Comparison of ENCODE assay signal across 20 cellular contexts in the genomic region with DNA sequence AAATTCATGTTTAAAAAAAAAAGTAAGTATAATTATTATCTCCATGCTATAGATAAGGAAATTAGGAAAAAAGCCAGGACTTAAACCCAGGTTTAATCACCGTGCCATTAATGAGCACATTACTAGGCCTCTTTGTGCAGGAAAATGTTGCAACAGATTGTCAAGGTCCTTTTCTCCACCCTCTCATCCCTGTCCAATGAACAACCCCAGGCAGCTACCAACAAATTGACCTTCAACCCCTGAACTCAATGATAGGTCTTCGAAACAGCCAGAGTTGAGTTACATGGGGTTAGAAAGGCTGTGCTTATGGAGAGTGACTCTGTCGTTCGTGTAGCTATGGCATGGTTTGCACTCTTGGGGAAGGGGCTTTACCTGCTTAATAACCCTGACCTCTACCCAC.
DNase-seq lines count a peak whose midpoint lies in the region; ATAC-seq, FAIRE-seq and TF ChIP-seq lines count a peak whose summit lies in the region.
"Had no signal": no experiment of that assay in that cellular context is flagged by ENCODE, and none has a peak within 500 bp of the region (broad histone marks: within the 10 kb centered on the region; RNA-seq: fewer than 3 reads in every experiment).

No MANE protein-coding gene starts in this region.

- no peaks in the 10 kb centered on the region for H4K20me1 ChIP-seq in HepG2 (ENCODE audit: insufficient read depth, low read length)

- H3K4me1 ChIP-seq in HepG2 (ENCODE audit: insufficient read depth, low read length): peaks cover 66% of the 10 kb centered on the region
- H3K4me1 ChIP-seq in trophoblast cell (ENCODE audit: control insufficient read depth in 1 of 2, insufficient read depth in 2 of 2, low read length in 2 of 2): peaks cover 22 to 33% of the 10 kb centered on the region in 2 experiments
- no peaks in the 10 kb centered on the region for H3K4me1 ChIP-seq in kidney (ENCODE audit: control insufficient read depth in 1 of 2, insufficient read depth in 1 of 2, low read depth in 1 of 2, low read length in 2 of 2)
- H3K4me1 ChIP-seq: A549, HAP-1 had no signal

- TF ChIP-seq CTCF in CD4-positive, alpha-beta T cell (IDR thresholded peaks at IDR 0.05): no peak
- no peak for TF ChIP-seq CTCF in WTC11 (IDR thresholded peaks at IDR 0.05)
- no peak for TF ChIP-seq CTCF in HepG2 (CRISPR knock-in tag; IDR thresholded peaks at IDR 0.05)
- no peak for TF ChIP-seq CTCF in kidney (IDR thresholded peaks at IDR 0.05; ENCODE audit: borderline replicate concordance, extremely low read depth, insufficient read depth)

- H3K4me3 ChIP-seq in HepG2 (replicated peaks in 1 of 3; ENCODE audit: insufficient read depth in 1 of 3, low read depth in 2 of 3, low read length in 3 of 3) (peak overlapping the region in 2 of 3 experiments; percentile 16 to 48; a peak in 2 of 6 replicates), trophoblast cell (ENCODE audit: low read depth, low read length) (no peak overlapping the region), kidney (ENCODE audit: low read length in 2 of 2) (no peak overlapping the region)
- H3K4me3 ChIP-seq: A549, HAP-1 had no signal

- no peak overlapping the region for H4K12ac ChIP-seq in trophoblast cell (ENCODE audit: low read depth, low read length)

- BruUV-seq in HepG2 (replicated peaks; lab: Mats Ljungman, UMichigan): no TSS peak

- intact Hi-C loops in CD4-positive, alpha-beta T cell (cut with DNase I, micrococcal nuclease): loop anchor here in 1 of 2 experiments (5.0 kb wide), 1 partner anchor 82 kb away; a partner anchor contains a TSS
- intact Hi-C loops in HepG2 (cut with micrococcal nuclease; ENCODE audit: unreplicated experiment): no loop called here
- intact Hi-C loops in kidney (cut with DNase I): no loop called here

- peaks cover 8% of the 10 kb centered on the region for H3K79me1 ChIP-seq in trophoblast cell (ENCODE audit: low read length)

- WGBS in HepG2 (ENCODE audit: low lambda C conversion rate): 3% methylated on average over 4 of the region's 4 CpGs
- WGBS in trophoblast cell (ENCODE audit: extremely low coverage, insufficient coverage, insufficient read length): no CpG with 5 or more reads among the region's 4 CpGs

- no peaks in the 10 kb centered on the region for H3K79me2 ChIP-seq in HepG2 (ENCODE audit: insufficient read depth, low read length)
- no peaks in the 10 kb centered on the region for H3K79me2 ChIP-seq in trophoblast cell (ENCODE audit: control insufficient read depth, insufficient read depth, low read length, poor library complexity)

- FAIRE-seq in HepG2 (lab: Jason Lieb, UNC) (peak; percentile 74), kidney (lab: Jason Lieb, UNC) (no peak)
- FAIRE-seq: A549, G401.6, GM12891, GM19239, H1 had no signal

- no peak overlapping the region for H3K4ac ChIP-seq in trophoblast cell (ENCODE audit: low read depth, low read length)

- no peak overlapping the region for H2BK5ac ChIP-seq in trophoblast cell (ENCODE audit: low read depth, low read length, poor library complexity)

- ATAC-seq in CD4-positive, alpha-beta T cell (ENCODE audit: poor library complexity): no peak
- ATAC-seq in WTC11 (no peak), HepG2 (peak; percentile 70)
- ATAC-seq: A549; CD8-positive, alpha-beta T cell had no signal

- no peak overlapping the region for H3K4me3 Mint-ChIP-seq in CD4-positive, alpha-beta T cell
- H3K4me3 Mint-ChIP-seq in WTC11: no peak overlapping the region
- H3K4me3 Mint-ChIP-seq: CD8-positive, alpha-beta T cell had no signal

- peak in 1 of 2 experiments; percentile 40; a peak in 1 of 4 replicates for TF ChIP-seq EP300 in HepG2 (IDR thresholded peaks at IDR 0.05; ENCODE audit: low read depth in 2 of 2, low read length in 2 of 2)
- no peak for TF ChIP-seq EP300 in HepG2 (CRISPR knock-in tag; IDR thresholded peaks at IDR 0.05; ENCODE audit: borderline replicate concordance)

- H3K18ac ChIP-seq in trophoblast cell (ENCODE audit: low read length): no peak overlapping the region

- peaks cover 42% of the 10 kb centered on the region for H3K4me1 Mint-ChIP-seq in CD4-positive, alpha-beta T cell (ENCODE audit: low read depth)
- H3K4me1 Mint-ChIP-seq in WTC11: peaks cover 29% of the 10 kb centered on the region

- H2AFZ ChIP-seq in HepG2 (ENCODE audit: low read length) (peak overlapping the region; percentile 62), trophoblast cell (ENCODE audit: insufficient read depth, low read length, poor library complexity) (no peak overlapping the region)

- in situ Hi-C loops in HepG2 (cut with HindIII; ENCODE audit: extremely low pct_ligation_motif_present, low pct_unique_long_range_greater_than_20kb): no loop called here

- H3K27ac ChIP-seq in CD4-positive, alpha-beta T cell (ENCODE audit: low read depth, low read length): no peak overlapping the region
- H3K27ac ChIP-seq in HepG2 (ENCODE audit: extremely low read length, insufficient read depth, low read length) (peak overlapping the region; percentile 36), trophoblast cell (ENCODE audit: low read depth, low read length) (no peak overlapping the region), kidney (ENCODE audit: low read depth in 2 of 2, low read length in 2 of 2) (no peak overlapping the region)
- H3K27ac ChIP-seq: 22Rv1, A549, C4-2B had no signal

- no peak overlapping the region for H2BK120ac ChIP-seq in trophoblast cell (ENCODE audit: insufficient read depth, low read length, poor library complexity)

- H3K9me3 Mint-ChIP-seq in CD4-positive, alpha-beta T cell: no peaks in the 10 kb centered on the region
- peaks cover 5% of the 10 kb centered on the region; the same call in 1 of the 2 replicates for H3K9me3 Mint-ChIP-seq in WTC11
- H3K9me3 Mint-ChIP-seq: CD8-positive, alpha-beta T cell had no signal

- POLR2A ChIA-PET in CD4-positive, alpha-beta T cell (lab: Charles Lee): interaction anchor here (3.6 kb wide), 1 partner anchor 84 kb away, joined by 39 read pairs; a partner anchor contains a TSS
- POLR2A ChIA-PET in WTC11 (lab: Charles Lee) (no interaction called here), HepG2 (lab: Yijun Ruan, JAX) (interaction anchor here (3.7 kb wide), 1 partner anchor 84 kb away, joined by 26 read pairs; a partner anchor contains a TSS)

- peak overlapping the region; percentile 93 for H3K27ac Mint-ChIP-seq in CD4-positive, alpha-beta T cell
- H3K27ac Mint-ChIP-seq in WTC11: no peak overlapping the region

- H3K9ac ChIP-seq in HepG2 (ENCODE audit: insufficient read depth, low read depth, low read length) (0 out of 2 replicates have a peak overlapping the region, but pooled peaks have one; percentile 7), trophoblast cell (ENCODE audit: low read length) (no peak overlapping the region), kidney (ENCODE audit: low read length in 2 of 2) (no peak overlapping the region)

- no peak overlapping the region for H4K91ac ChIP-seq in trophoblast cell (ENCODE audit: low read depth, low read length)

- DNase-seq in CD4-positive, alpha-beta T cell: no peak
- DNase-seq in WTC11 (ENCODE audit: low spot score): no peak
- DNase-seq in HepG2 (ENCODE audit: low spot score): peak; percentile 75
- no peak for DNase-seq in trophoblast cell
- DNase-seq in DMS 273 (lab: John Stamatoyannopoulos, UW; ENCODE audit: unreplicated experiment): no peak
- DNase-seq in DMS153 treated with DMSO at 0.1 percent for 48 hours (lab: John Stamatoyannopoulos, UW; ENCODE audit: unreplicated experiment): no peak
- DNase-seq in kidney: no peak
- DNase-seq: AML-193; Calu3; CD8-positive, alpha-beta T cell; DMS 273 treated with DMSO at 0.1 percent for 48 hours; IMR-90 had no signal

- no peaks in the 10 kb centered on the region for H3K27me3 Mint-ChIP-seq in CD4-positive, alpha-beta T cell
- H3K27me3 Mint-ChIP-seq in WTC11 (ENCODE audit: low read depth): no peaks in the 10 kb centered on the region

- H3K4me2 ChIP-seq in HepG2 (ENCODE audit: low read depth, low read length): peak overlapping the region; percentile 77
- H3K4me2 ChIP-seq in trophoblast cell (ENCODE audit: low read length): no peak overlapping the region
- H3K4me2 ChIP-seq: A549 had no signal

- H4K8ac ChIP-seq in trophoblast cell (ENCODE audit: low read depth, low read length): no peak overlapping the region

- no peak for TF ChIP-seq RAD21 in HepG2 (CRISPR knock-in tag; IDR thresholded peaks at IDR 0.05)

- no peaks in the 10 kb centered on the region for H3K9me3 ChIP-seq in CD4-positive, alpha-beta T cell (ENCODE audit: control insufficient read depth, low read length)
- H3K9me3 ChIP-seq in HepG2 (ENCODE audit: low read length) (no peaks in the 10 kb centered on the region), trophoblast cell (ENCODE audit: insufficient read depth, low read depth, low read length) (no peaks in the 10 kb centered on the region), kidney (ENCODE audit: control insufficient read depth in 1 of 2, low read length in 2 of 2) (no peaks in the 10 kb centered on the region)
- H3K9me3 ChIP-seq: A549, HAP-1 had no signal

- no peak overlapping the region for H2AK5ac ChIP-seq in trophoblast cell (ENCODE audit: low read length)

- CTCF ChIA-PET in CD4-positive, alpha-beta T cell (lab: Charles Lee): no interaction called here
- CTCF ChIA-PET in WTC11 (lab: Charles Lee): no interaction called here
- CTCF ChIA-PET in HepG2 (lab: Yijun Ruan, JAX; ENCODE audit: low intra/inter-chr PET ratio, low total read pairs): no interaction called here

- H3K23ac ChIP-seq in trophoblast cell (ENCODE audit: low read length): no peak overlapping the region

- no peaks in the 10 kb centered on the region for H3K36me3 Mint-ChIP-seq in CD4-positive, alpha-beta T cell (ENCODE audit: low read depth)
- no peaks in the 10 kb centered on the region for H3K36me3 Mint-ChIP-seq in WTC11
- H3K36me3 Mint-ChIP-seq: CD8-positive, alpha-beta T cell had no signal

- H3K27me3 ChIP-seq in CD4-positive, alpha-beta T cell (ENCODE audit: control insufficient read depth, insufficient read depth, low read length): no peaks in the 10 kb centered on the region
- H3K27me3 ChIP-seq in HepG2 (ENCODE audit: control insufficient read depth in 1 of 2, insufficient read depth in 2 of 2, low read length in 2 of 2) (no peaks in the 10 kb centered on the region), trophoblast cell (ENCODE audit: insufficient read depth, low read length) (no peaks in the 10 kb centered on the region)

- 0 out of 4 replicates have a peak, but pooled peaks of 1 of the 2 experiments have one; percentile 24 for TF ChIP-seq POLR2A in HepG2 (IDR thresholded peaks at IDR 0.05; ENCODE audit: insufficient read depth in 1 of 2, low read depth in 2 of 2, low read length in 2 of 2)

- no peaks in the 10 kb centered on the region for H3K36me3 ChIP-seq in HepG2 (replicated peaks in 1 of 2; ENCODE audit: control insufficient read depth in 1 of 2, insufficient read depth in 2 of 2, low read length in 2 of 2)
- H3K36me3 ChIP-seq in trophoblast cell (ENCODE audit: control insufficient read depth in 1 of 2, insufficient read depth in 2 of 2, low read length in 2 of 2): no peaks in the 10 kb centered on the region
- no peaks in the 10 kb centered on the region for H3K36me3 ChIP-seq in kidney (ENCODE audit: control insufficient read depth in 1 of 2, insufficient read depth in 2 of 2, low read length in 2 of 2)
- H3K36me3 ChIP-seq: HAP-1 had no signal

- H2BK12ac ChIP-seq in trophoblast cell (ENCODE audit: low read length): peak overlapping the region; percentile 32

- no peak overlapping the region for H3K14ac ChIP-seq in trophoblast cell (ENCODE audit: low read length)

TF ChIP-seq in HepG2, 621 proteins besides CTCF, POLR2A, EP300 and RAD21 (continues in another document):
- TF ChIP-seq MATR3 (CRISPR knock-in tag; IDR thresholded peaks at IDR 0.05) (no peak), TGIF2 (CRISPR knock-in tag; IDR thresholded peaks at IDR 0.05) (no peak)

Comparison
In these comparisons a context has a peak if more than half of its experiments do, and no peak if none do; other contexts are left out.
1. H3K4me3 ChIP-seq: peak in HepG2 (2 of 3); none in trophoblast cell (single experiment) and kidney (0 of 2).